Comparison of ENCODE assay signal across 1 cellular context in genomic region chr2:219563271-219563928, GRCh38.
TF ChIP-seq lines count a peak whose summit lies in the region.

No MANE protein-coding gene starts in this region.

TF ChIP-seq in K562, 482 proteins besides CTCF, POLR2A, EP300 and RAD21:
- TF ChIP-seq POLR2G (IDR thresholded peaks at IDR 0.05; ENCODE audit: low read depth, low read length) (peak; percentile 42; the same call in 1 of the 2 replicates), BRF1 (IDR thresholded peaks at IDR 0.05; ENCODE audit: borderline replicate concordance, extremely low read depth, insufficient read length) (no peak), TCF15 (CRISPR knock-in tag; IDR thresholded peaks at IDR 0.05) (no peak), CLOCK (CRISPR knock-in tag; IDR thresholded peaks at IDR 0.05; ENCODE audit: borderline replicate concordance) (no peak), SIN3B (IDR thresholded peaks at IDR 0.05; ENCODE audit: low read depth) (no peak)
TF ChIP-seq in K562: peak in this region for 1.
